Comparison of ENCODE assay signal across 28 cellular contexts in the genomic region with DNA sequence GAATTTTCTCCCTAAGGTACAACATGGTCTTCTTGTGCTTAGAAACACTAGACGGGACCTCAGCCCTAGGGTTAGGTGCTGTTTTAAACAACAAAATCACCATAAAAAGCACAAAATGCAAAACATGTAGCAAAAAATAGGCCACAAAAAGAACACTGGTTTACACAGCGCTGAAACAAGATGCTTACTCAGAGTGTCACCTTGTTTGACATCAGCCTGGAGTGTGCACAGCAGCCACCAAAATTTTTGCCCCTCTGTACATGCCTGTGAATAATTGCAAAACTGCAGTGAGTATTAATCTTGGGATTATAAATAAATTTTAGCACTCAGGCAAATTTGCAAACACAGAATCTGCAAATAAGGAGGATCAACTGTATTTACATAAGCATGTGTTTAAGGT.
"Had no signal": no experiment of that assay in that cellular context is flagged by ENCODE, and none has a peak within 500 bp of the region (broad histone marks: within the 10 kb centered on the region; RNA-seq: fewer than 3 reads in every experiment).

No MANE protein-coding gene starts in this region.

- H3K9me3 ChIP-seq: adrenal gland, body of pancreas, colonic mucosa, heart left ventricle had no signal

- FAIRE-seq: frontal cortex had no signal

- H3K4me3 ChIP-seq: adrenal gland, body of pancreas, colonic mucosa, heart left ventricle had no signal

- H3K36me3 ChIP-seq: adrenal gland, colonic mucosa, heart left ventricle had no signal

- H3K27me3 ChIP-seq: adrenal gland, body of pancreas, colonic mucosa, heart left ventricle had no signal

- ATAC-seq: activated CD4-positive, alpha-beta T cell treated with anti-CD3 and anti-CD28 coated beads for 36 hours; activated CD8-positive, alpha-beta memory T cell treated with anti-CD3 and anti-CD28 coated beads, Interleukin-2, amount 10 ng/mL, durations not matched to agents 7 days and 5 days; activated CD8-positive, alpha-beta T cell treated with anti-CD3 and anti-CD28 coated beads, Interleukin-2, amount 10 ng/mL, durations not matched to agents 7 days and 5 days; activated naive CD8-positive, alpha-beta T cell treated with anti-CD3 and anti-CD28 coated beads, Interleukin-2, amount 50 U/mL, for 24 hours; body of pancreas; esophagus mucosa; heart left ventricle had no signal

- H3K4me1 ChIP-seq: adrenal gland, body of pancreas, colonic mucosa, heart left ventricle had no signal

- H3K27ac ChIP-seq: adrenal gland, body of pancreas, colonic mucosa, heart left ventricle had no signal

- DNase-seq: activated CD4-positive, alpha-beta memory T cell treated with anti-CD3 and anti-CD28 coated beads for 36 hours; activated CD4-positive, alpha-beta T cell treated with anti-CD3 and anti-CD28 coated beads for 36 hours; activated CD4-positive, alpha-beta T cell treated with anti-CD3 and anti-CD28 coated beads, Interleukin-2, amount 10 ng/mL, durations not matched to agents 24 days and 14 days; activated CD4-positive, CD25-positive, alpha-beta regulatory T cell; activated CD4-positive, CD25-positive, alpha-beta regulatory T cell treated with anti-CD3 and anti-CD28 coated beads, Interleukin-2, amount 50 U/mL, for 72 hours; activated CD8-positive, alpha-beta memory T cell treated with anti-CD3 and anti-CD28 coated beads, Interleukin-2, amount 10 ng/mL, durations not matched to agents 7 days and 5 days; activated CD8-positive, alpha-beta memory T cell treated with anti-CD3 and anti-CD28 coated beads, Interleukin-2, amount 50 U/mL, for 4 hours; activated CD8-positive, alpha-beta T cell treated with anti-CD3 and anti-CD28 coated beads, Interleukin-2, amount 10 ng/mL, durations not matched to agents 7 days and 5 days; activated effector memory CD4-positive, alpha-beta T cell treated with anti-CD3 and anti-CD28 coated beads, Interleukin-2, amount 50 U/mL, for 16 hours; activated naive CD4-positive, alpha-beta T cell treated with anti-CD3 and anti-CD28 coated beads for 36 hours; activated naive CD8-positive, alpha-beta T cell treated with anti-CD3 and anti-CD28 coated beads for 36 hours; activated naive CD8-positive, alpha-beta T cell treated with anti-CD3 and anti-CD28 coated beads, Interleukin-2, amount 50 U/mL, for 24 hours; activated T-cell treated with anti-CD3 and anti-CD28 coated beads, Interleukin-2, amount 50 U/mL, for 1 hour; activated T-cell treated with anti-CD3 and anti-CD28 coated beads, Interleukin-2, amount 50 U/mL, for 48 hours; adrenal gland; amygdala; aorta; body of pancreas; caudate nucleus; colonic mucosa; effector memory CD4-positive, alpha-beta T cell; endodermal cell; foreskin fibroblast; glutamatergic neuron; heart left ventricle; T-helper 2 cell had no signal
